In the genomic region with DNA sequence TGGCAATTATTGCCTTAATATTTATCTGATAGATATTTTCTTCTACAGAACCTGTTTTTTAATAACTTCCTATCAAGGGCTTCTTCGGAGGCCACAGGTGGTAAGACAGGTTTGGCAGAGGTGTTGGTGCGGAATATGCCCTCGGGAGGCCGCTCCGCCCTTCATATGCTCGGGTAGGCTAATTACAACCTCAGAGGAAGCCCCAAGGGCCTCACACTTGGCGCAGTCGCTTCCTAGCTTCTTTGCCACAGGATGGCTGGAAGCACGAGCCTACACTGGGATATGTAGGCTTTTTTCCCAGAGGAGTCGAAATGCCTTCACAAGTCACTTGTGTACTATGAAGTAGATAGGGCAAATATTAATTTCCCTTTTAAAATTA, we compare ENCODE assay signal across 11 cellular contexts.
DNase-seq lines count a peak whose midpoint lies in the region; ATAC-seq and TF ChIP-seq lines count a peak whose summit lies in the region.
"Had no signal": no experiment of that assay in that cellular context is flagged by ENCODE, and none has a peak within 500 bp of the region (broad histone marks: within the 10 kb centered on the region; RNA-seq: fewer than 3 reads in every experiment).

No MANE protein-coding gene starts in this region.

- H3K4me3 Mint-ChIP-seq in activated CD8-positive, alpha-beta T cell treated with anti-CD3 and anti-CD28 coated beads for 36 hours, result no peak overlapping the region
- no peak overlapping the region for H3K4me3 Mint-ChIP-seq in activated naive CD8-positive, alpha-beta T cell treated with anti-CD3 and anti-CD28 coated beads for 36 hours
- H3K4me3 Mint-ChIP-seq: naive B cell had no signal

- H3K4me3 ChIP-seq in epithelial cell of esophagus (ENCODE audit: low read length) (peak overlapping the region; percentile 22), trophoblast cell (ENCODE audit: low read depth, low read length) (no peak overlapping the region)
- H3K4me3 ChIP-seq: tibial nerve had no signal

- H4K8ac ChIP-seq in trophoblast cell (ENCODE audit: low read depth, low read length), result no peak overlapping the region

- DNase-seq in DMS79 (lab: John Stamatoyannopoulos, UW) (peak; percentile 12), NCI-H510A (lab: John Stamatoyannopoulos, UW) (peak; percentile 23), epithelial cell of esophagus (ENCODE audit: low read depth) (peak; percentile 96), trophoblast cell (peak; percentile 92 to 96)
- DNase-seq in activated CD8-positive, alpha-beta T cell treated with anti-CD3 and anti-CD28 coated beads for 36 hours, result no peak
- DNase-seq in activated naive CD8-positive, alpha-beta T cell treated with anti-CD3 and anti-CD28 coated beads for 36 hours, result no peak
- DNase-seq in effector CD4-positive, alpha-beta T cell, result no peak
- DNase-seq: naive B cell; stimulated activated CD4-positive, alpha-beta T cell treated with anti-CD3 and anti-CD28 coated beads, Interleukin-4, amount 100 ng/mL, for 24 hours had no signal

- peaks cover 0 to 5% of the 10 kb centered on the region in 2 experiments for H3K4me1 ChIP-seq in trophoblast cell (ENCODE audit: control insufficient read depth in 1 of 2, insufficient read depth in 2 of 2, low read length in 2 of 2)

- no CpG with 5 or more reads among the region's 10 CpGs for WGBS in trophoblast cell (ENCODE audit: extremely low coverage, insufficient coverage, insufficient read length)

- no peaks in the 10 kb centered on the region for H3K27me3 ChIP-seq in trophoblast cell (ENCODE audit: insufficient read depth, low read length)
- H3K27me3 ChIP-seq: tibial nerve had no signal

- H2BK5ac ChIP-seq in trophoblast cell (ENCODE audit: low read depth, low read length, poor library complexity), result no peak overlapping the region

- H3K79me1 ChIP-seq in trophoblast cell (ENCODE audit: low read length), result no peaks in the 10 kb centered on the region

- no peak overlapping the region for H3K4me2 ChIP-seq in trophoblast cell (ENCODE audit: low read length)

- H2AFZ ChIP-seq in trophoblast cell (ENCODE audit: insufficient read depth, low read length, poor library complexity), result no peak overlapping the region

- H3K23ac ChIP-seq in trophoblast cell (ENCODE audit: low read length), result no peak overlapping the region

- no peaks in the 10 kb centered on the region for H3K9me3 ChIP-seq in trophoblast cell (ENCODE audit: insufficient read depth, low read depth, low read length)
- H3K9me3 ChIP-seq: tibial nerve had no signal

- no peak overlapping the region for H4K91ac ChIP-seq in trophoblast cell (ENCODE audit: low read depth, low read length)

- H3K18ac ChIP-seq in trophoblast cell (ENCODE audit: low read length), result no peak overlapping the region

- CTCF ChIA-PET in activated CD8-positive, alpha-beta T cell treated with anti-CD3 and anti-CD28 coated beads for 36 hours (lab: Charles Lee), result interaction anchor here (1.4 to 4.9 kb wide), 2 partner anchors 9 to 165 kb away, joined by 5 to 58 read pairs; no protein-coding TSS in a partner anchor

- POLR2A ChIA-PET in activated CD8-positive, alpha-beta T cell treated with anti-CD3 and anti-CD28 coated beads for 36 hours (lab: Charles Lee), result no interaction called here

- no peak overlapping the region for H4K12ac ChIP-seq in trophoblast cell (ENCODE audit: low read depth, low read length)

- no peak overlapping the region for H2BK12ac ChIP-seq in trophoblast cell (ENCODE audit: low read length)

- no peak overlapping the region for H3K27ac ChIP-seq in trophoblast cell (ENCODE audit: low read depth, low read length)

- no peak overlapping the region for H3K27ac Mint-ChIP-seq in activated CD8-positive, alpha-beta T cell treated with anti-CD3 and anti-CD28 coated beads for 36 hours
- no peak overlapping the region for H3K27ac Mint-ChIP-seq in activated naive CD8-positive, alpha-beta T cell treated with anti-CD3 and anti-CD28 coated beads for 36 hours

- H3K36me3 ChIP-seq in trophoblast cell (ENCODE audit: control insufficient read depth in 1 of 2, insufficient read depth in 2 of 2, low read length in 2 of 2), result no peaks in the 10 kb centered on the region
- H3K36me3 ChIP-seq: tibial nerve had no signal

- H3K79me2 ChIP-seq in trophoblast cell (ENCODE audit: control insufficient read depth, insufficient read depth, low read length, poor library complexity), result no peaks in the 10 kb centered on the region

- no peaks in the 10 kb centered on the region for H3K9me3 Mint-ChIP-seq in activated CD8-positive, alpha-beta T cell treated with anti-CD3 and anti-CD28 coated beads for 36 hours
- peaks cover 2% of the 10 kb centered on the region for H3K9me3 Mint-ChIP-seq in activated naive CD8-positive, alpha-beta T cell treated with anti-CD3 and anti-CD28 coated beads for 36 hours

- intact Hi-C loops in activated CD8-positive, alpha-beta T cell treated with anti-CD3 and anti-CD28 coated beads for 36 hours (cut with micrococcal nuclease), result no loop called here

- H2AK5ac ChIP-seq in trophoblast cell (ENCODE audit: low read length), result no peak overlapping the region

- H3K36me3 Mint-ChIP-seq in activated CD8-positive, alpha-beta T cell treated with anti-CD3 and anti-CD28 coated beads for 36 hours (ENCODE audit: low read depth), result no peaks in the 10 kb centered on the region
- no peaks in the 10 kb centered on the region for H3K36me3 Mint-ChIP-seq in activated naive CD8-positive, alpha-beta T cell treated with anti-CD3 and anti-CD28 coated beads for 36 hours
- H3K36me3 Mint-ChIP-seq: naive B cell had no signal

- peak; percentile 25 for TF ChIP-seq CTCF in epithelial cell of esophagus (IDR thresholded peaks at IDR 0.05; ENCODE audit: insufficient read depth, low read depth, low read length, missing control alignments)
- no peak for TF ChIP-seq CTCF in activated CD8-positive, alpha-beta T cell treated with anti-CD3 and anti-CD28 coated beads for 36 hours (IDR thresholded peaks at IDR 0.05)

- no peaks in the 10 kb centered on the region for H3K27me3 Mint-ChIP-seq in activated CD8-positive, alpha-beta T cell treated with anti-CD3 and anti-CD28 coated beads for 36 hours
- no peaks in the 10 kb centered on the region for H3K27me3 Mint-ChIP-seq in activated naive CD8-positive, alpha-beta T cell treated with anti-CD3 and anti-CD28 coated beads for 36 hours
- H3K27me3 Mint-ChIP-seq: naive B cell had no signal

- H3K14ac ChIP-seq in trophoblast cell (ENCODE audit: low read length), result no peak overlapping the region

- no peak overlapping the region for H3K4ac ChIP-seq in trophoblast cell (ENCODE audit: low read depth, low read length)

- ATAC-seq in activated CD8-positive, alpha-beta T cell treated with anti-CD3 and anti-CD28 coated beads for 36 hours, result no peak
- ATAC-seq in HG03378 (IDR thresholded peaks at IDR 0.05; ENCODE audit: unreplicated experiment), result no peak

- no peak overlapping the region for H2BK120ac ChIP-seq in trophoblast cell (ENCODE audit: insufficient read depth, low read length, poor library complexity)

- H3K9ac ChIP-seq in trophoblast cell (ENCODE audit: low read length), result no peak overlapping the region

- H3K4me1 Mint-ChIP-seq in activated CD8-positive, alpha-beta T cell treated with anti-CD3 and anti-CD28 coated beads for 36 hours (ENCODE audit: low read depth), result peaks cover 14% of the 10 kb centered on the region
- H3K4me1 Mint-ChIP-seq in activated naive CD8-positive, alpha-beta T cell treated with anti-CD3 and anti-CD28 coated beads for 36 hours, result peaks cover 13% of the 10 kb centered on the region
- H3K4me1 Mint-ChIP-seq: naive B cell had no signal

Comparison
In these comparisons a context has a peak if more than half of its experiments do, and no peak if none do; other contexts are left out.
1. DNase-seq: peak in DMS79 (single experiment), NCI-H510A (single experiment), epithelial cell of esophagus (single experiment) and trophoblast cell (2 of 2); none in activated CD8-positive, alpha-beta T cell treated with anti-CD3 and anti-CD28 coated beads for 36 hours (single experiment), activated naive CD8-positive, alpha-beta T cell treated with anti-CD3 and anti-CD28 coated beads for 36 hours (single experiment) and effector CD4-positive, alpha-beta T cell (single experiment).